In genomic region chr15:34993413-34993812, GRCh38 we compare ENCODE assay signal across 12 cellular contexts. TPM values are rescaled to one million over a fixed set of nuclear protein-coding genes. Genes with fewer than 3 reads are reported as not detected.
DNase-seq lines count a peak whose midpoint lies in the region; ATAC-seq lines count a peak whose summit lies in the region.
"Had no signal": no experiment of that assay in that cellular context is flagged by ENCODE, and none has a peak within 500 bp of the region (broad histone marks: within the 10 kb centered on the region; RNA-seq: fewer than 3 reads in every experiment).

No MANE protein-coding gene starts in this region.

- H3K27ac Mint-ChIP-seq in activated naive CD8-positive, alpha-beta T cell, result peak overlapping the region; percentile 16
- H3K27ac Mint-ChIP-seq in activated naive CD8-positive, alpha-beta T cell treated with anti-CD3 and anti-CD28 coated beads for 36 hours, result no peak overlapping the region
- peak overlapping the region; percentile 93 for H3K27ac Mint-ChIP-seq in activated CD4-positive, alpha-beta memory T cell treated with anti-CD3 and anti-CD28 coated beads, Interleukin-2, amount 10 ng/mL, durations not matched to agents 7 days and 5 days

- ATAC-seq in HG02678 (IDR thresholded peaks at IDR 0.05; ENCODE audit: unreplicated experiment) (peak; percentile 29), GM19452 (IDR thresholded peaks at IDR 0.05; ENCODE audit: unreplicated experiment) (no peak)
- ATAC-seq in stimulated activated naive CD8-positive, alpha-beta T cell treated with anti-CD3 and anti-CD28 coated beads, Interleukin-15, Interleukin-2, amounts not matched to agents 100 U/mL and 50 U/mL, for 24 hours, result peak; percentile 76

- peaks cover 2% of the 10 kb centered on the region for H3K36me3 Mint-ChIP-seq in activated naive CD8-positive, alpha-beta T cell
- H3K36me3 Mint-ChIP-seq in activated naive CD8-positive, alpha-beta T cell treated with anti-CD3 and anti-CD28 coated beads for 36 hours, result no peaks in the 10 kb centered on the region
- H3K36me3 Mint-ChIP-seq in activated CD4-positive, alpha-beta memory T cell treated with anti-CD3 and anti-CD28 coated beads, Interleukin-2, amount 10 ng/mL, durations not matched to agents 7 days and 5 days (ENCODE audit: low read depth), result peaks cover 5% of the 10 kb centered on the region

- H3K9me3 Mint-ChIP-seq in activated naive CD8-positive, alpha-beta T cell (ENCODE audit: low read depth), result no peaks in the 10 kb centered on the region
- H3K9me3 Mint-ChIP-seq in activated naive CD8-positive, alpha-beta T cell treated with anti-CD3 and anti-CD28 coated beads for 36 hours, result no peaks in the 10 kb centered on the region
- no peaks in the 10 kb centered on the region for H3K9me3 Mint-ChIP-seq in activated CD4-positive, alpha-beta memory T cell treated with anti-CD3 and anti-CD28 coated beads, Interleukin-2, amount 10 ng/mL, durations not matched to agents 7 days and 5 days

- peaks cover 18% of the 10 kb centered on the region for H3K4me1 Mint-ChIP-seq in activated naive CD8-positive, alpha-beta T cell (ENCODE audit: low read depth)
- peaks cover 25% of the 10 kb centered on the region for H3K4me1 Mint-ChIP-seq in activated naive CD8-positive, alpha-beta T cell treated with anti-CD3 and anti-CD28 coated beads for 36 hours
- peaks cover 47% of the 10 kb centered on the region for H3K4me1 Mint-ChIP-seq in activated CD4-positive, alpha-beta memory T cell treated with anti-CD3 and anti-CD28 coated beads, Interleukin-2, amount 10 ng/mL, durations not matched to agents 7 days and 5 days

- peaks cover 5% of the 10 kb centered on the region for H3K27me3 Mint-ChIP-seq in activated naive CD8-positive, alpha-beta T cell
- peaks cover 8% of the 10 kb centered on the region for H3K27me3 Mint-ChIP-seq in activated naive CD8-positive, alpha-beta T cell treated with anti-CD3 and anti-CD28 coated beads for 36 hours
- peaks cover 18% of the 10 kb centered on the region for H3K27me3 Mint-ChIP-seq in activated CD4-positive, alpha-beta memory T cell treated with anti-CD3 and anti-CD28 coated beads, Interleukin-2, amount 10 ng/mL, durations not matched to agents 7 days and 5 days

- CTCF ChIA-PET in activated CD4-positive, alpha-beta memory T cell treated with anti-CD3 and anti-CD28 coated beads, Interleukin-2, amount 10 ng/mL, durations not matched to agents 7 days and 5 days (lab: Charles Lee), result interaction anchor here (1.2 to 3.1 kb wide), 3 partner anchors 9 to 24 kb away, joined by 3 to 10 read pairs (median 3); partner anchors contain the start of gene AQR

- no peak for DNase-seq in activated naive CD8-positive, alpha-beta T cell treated with anti-CD3 and anti-CD28 coated beads for 36 hours
- DNase-seq in activated CD4-positive, alpha-beta memory T cell treated with anti-CD3 and anti-CD28 coated beads, Interleukin-2, amount 10 ng/mL, durations not matched to agents 7 days and 5 days, result peak; percentile 45
- DNase-seq in stimulated activated naive CD8-positive, alpha-beta T cell treated with anti-CD3 and anti-CD28 coated beads, Interleukin-15, Interleukin-2, amounts not matched to agents 100 U/mL and 50 U/mL, for 24 hours, result no peak
- DNase-seq in stimulated activated CD8-positive, alpha-beta memory T cell treated with anti-CD3 and anti-CD28 coated beads, Interleukin-4, amount 100 ng/mL, for 48 hours, result no peak
- no peak for DNase-seq in SKM-1 treated with dmso at 0.1 percent for 144 hours (lab: John Stamatoyannopoulos, UW; ENCODE audit: unreplicated experiment)
- DNase-seq: activated effector memory CD4-positive, alpha-beta T cell treated with Interleukin-2 at 50 U/mL for 16 hours; HCEC 1CT; NCI-H345; RPMI8226 had no signal

- POLR2A ChIA-PET in activated CD4-positive, alpha-beta memory T cell treated with anti-CD3 and anti-CD28 coated beads, Interleukin-2, amount 10 ng/mL, durations not matched to agents 7 days and 5 days (lab: Charles Lee), result interaction anchor here (1.4 to 2.9 kb wide), 2 partner anchors 24 to 954 kb away, joined by 3 to 17 read pairs; partner anchors contain the start of genes AQR and AVEN

- H3K4me3 Mint-ChIP-seq in activated naive CD8-positive, alpha-beta T cell, result no peak overlapping the region
- no peak overlapping the region for H3K4me3 Mint-ChIP-seq in activated naive CD8-positive, alpha-beta T cell treated with anti-CD3 and anti-CD28 coated beads for 36 hours
- peak overlapping the region; percentile 35 for H3K4me3 Mint-ChIP-seq in activated CD4-positive, alpha-beta memory T cell treated with anti-CD3 and anti-CD28 coated beads, Interleukin-2, amount 10 ng/mL, durations not matched to agents 7 days and 5 days

RNA-seq across cellular contexts. Expression of gene ZNF770, which starts 5.3 kb away (rescaled TPM):
- total RNA-seq in activated naive CD8-positive, alpha-beta T cell treated with anti-CD3 and anti-CD28 coated beads for 36 hours, result 10 to 100 TPM; 73.2 to 74.5 TPM
- 10 to 100 TPM; 36.2 to 40.8 TPM for total RNA-seq in activated CD4-positive, alpha-beta memory T cell treated with anti-CD3 and anti-CD28 coated beads, Interleukin-2, amount 10 ng/mL, durations not matched to agents 7 days and 5 days

RNA-seq across cellular contexts. Expression of gene AQR, which starts 23.9 kb away (rescaled TPM):
- total RNA-seq in activated naive CD8-positive, alpha-beta T cell treated with anti-CD3 and anti-CD28 coated beads for 36 hours, result 10 to 100 TPM; 44.5 to 45.3 TPM
- total RNA-seq in activated CD4-positive, alpha-beta memory T cell treated with anti-CD3 and anti-CD28 coated beads, Interleukin-2, amount 10 ng/mL, durations not matched to agents 7 days and 5 days, result 10 to 100 TPM; 30.3 to 31.9 TPM
